ENCODE assay signal across 19 cellular contexts in the genomic region with DNA sequence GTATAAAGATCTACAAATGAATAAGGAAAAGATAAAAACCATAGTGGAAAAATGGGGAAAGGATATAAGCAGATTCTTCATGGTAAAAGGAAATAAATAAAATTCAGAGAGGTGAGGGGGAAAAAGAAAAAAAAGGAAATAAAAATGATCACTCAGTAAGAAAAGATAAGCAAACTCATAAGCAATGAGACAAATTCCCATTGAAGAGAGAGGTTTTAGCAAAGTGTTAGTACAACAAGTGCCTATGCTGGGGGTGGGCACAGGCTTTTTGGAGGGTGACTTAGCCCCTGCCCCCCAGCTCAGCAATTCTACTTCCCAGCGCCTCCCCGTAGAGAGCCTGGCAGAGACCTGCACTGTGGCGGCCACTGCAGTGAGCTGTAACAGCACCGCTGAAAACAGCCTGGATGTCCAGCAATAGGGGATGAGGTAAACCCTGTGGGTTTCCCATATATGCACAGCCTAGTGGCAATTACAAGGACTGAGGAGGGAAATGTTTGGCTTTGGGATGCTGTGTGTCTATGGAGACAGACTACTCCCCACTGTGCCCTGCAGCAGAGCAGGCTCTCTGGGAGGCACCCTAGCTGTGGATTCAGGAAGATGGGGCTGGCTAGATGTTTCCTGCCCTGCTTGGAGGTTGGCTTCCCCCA. TPM values are rescaled to one million over a fixed set of nuclear protein-coding genes. Genes with fewer than 3 reads are reported as not detected.
A peak's percentile ranks its signal among the peaks of the same experiment; 100 is the strongest.
DNase-seq lines count a peak whose midpoint lies in the region; ATAC-seq, FAIRE-seq and TF ChIP-seq lines count a peak whose summit lies in the region.
"Had no signal": no experiment of that assay in that cellular context is flagged by ENCODE, and none has a peak within 500 bp of the region (broad histone marks: within the 10 kb centered on the region; RNA-seq: fewer than 3 reads in every experiment).

No MANE protein-coding gene starts in this region.

- peaks cover 16 to 23% (median 19%) of the 10 kb centered on the region in 4 donors for H3K4me1 Mint-ChIP-seq in naive thymus-derived CD8-positive, alpha-beta T cell

- no peak overlapping the region for H3K9ac ChIP-seq in kidney (ENCODE audit: low read length in 2 of 2)

- H3K36me3 ChIP-seq in H7 (replicated peaks; ENCODE audit: control insufficient read depth, insufficient read depth, low read length) (no peaks in the 10 kb centered on the region), kidney (ENCODE audit: control insufficient read depth in 1 of 2, insufficient read depth in 2 of 2, low read length in 2 of 2) (no peaks in the 10 kb centered on the region), uterus (no peaks in the 10 kb centered on the region)
- H3K36me3 ChIP-seq: gastroesophageal sphincter, right atrium auricular region, thoracic aorta had no signal

- TF ChIP-seq POLR2A in uterus (IDR thresholded peaks at IDR 0.05) = no peak

- no peak overlapping the region for H3K27ac ChIP-seq in kidney (ENCODE audit: low read depth in 2 of 2, low read length in 2 of 2)
- no peak overlapping the region for H3K27ac ChIP-seq in uterus
- H3K27ac ChIP-seq: gastroesophageal sphincter, right atrium auricular region, thoracic aorta had no signal

- H3K36me3 Mint-ChIP-seq in naive thymus-derived CD8-positive, alpha-beta T cell = no peaks in the 10 kb centered on the region

- H3K4me1 ChIP-seq in kidney (ENCODE audit: control insufficient read depth in 1 of 2, insufficient read depth in 1 of 2, low read depth in 1 of 2, low read length in 2 of 2) = peaks cover 0 to 8% of the 10 kb centered on the region in 2 donors
- H3K4me1 ChIP-seq in uterus = no peaks in the 10 kb centered on the region

- H3K27me3 ChIP-seq in H7 (ENCODE audit: control insufficient read depth, insufficient read depth, low read length) = no peaks in the 10 kb centered on the region
- H3K27me3 ChIP-seq in uterus = no peaks in the 10 kb centered on the region
- H3K27me3 ChIP-seq: gastroesophageal sphincter, right atrium auricular region had no signal

- DNase-seq in D341Med (ENCODE audit: low spot score) (peak; percentile 24), H7 (peak; percentile 39), astrocyte of the spinal cord (ENCODE audit: low read depth, low spot score) (peak; percentile 20), kidney (no peak), DMS153 treated with DMSO at 0.1 percent for 48 hours (lab: John Stamatoyannopoulos, UW; ENCODE audit: unreplicated experiment) (no peak), uterus (no peak)
- DNase-seq in naive thymus-derived CD8-positive, alpha-beta T cell = no peak
- DNase-seq: activated CD4-positive, alpha-beta T cell treated with anti-CD3 and anti-CD28 coated beads for 1 hour; activated naive CD8-positive, alpha-beta T cell treated with anti-CD3 and anti-CD28 coated beads, Interleukin-2, amount 50 U/mL, for 24 hours; activated T-cell treated with anti-CD3 and anti-CD28 coated beads for 4 hours; cerebellar nuclear complex; Right ventricle myocardium superior; stimulated activated CD4-positive, alpha-beta T cell treated with anti-CD3 and anti-CD28 coated beads, Interleukin-1b, Interleukin-23, amount 100 ng/mL, for 48 hours had no signal

- no peak for FAIRE-seq in kidney (lab: Jason Lieb, UNC)
- FAIRE-seq: endothelial cell of umbilical vein, GM12892 had no signal

- peak; percentile 14 for TF ChIP-seq CTCF in astrocyte of the spinal cord (IDR thresholded peaks at IDR 0.05; ENCODE audit: low read depth, low read length)
- TF ChIP-seq CTCF in kidney (IDR thresholded peaks at IDR 0.05; ENCODE audit: borderline replicate concordance, extremely low read depth, insufficient read depth) = no peak
- TF ChIP-seq CTCF in uterus (IDR thresholded peaks at IDR 0.05) = no peak

- in situ Hi-C loops in astrocyte of the spinal cord (cut with HindIII; ENCODE audit: low sequenced_read_pairs) = no loop called here

- H3K9me3 Mint-ChIP-seq in naive thymus-derived CD8-positive, alpha-beta T cell = no peaks in the 10 kb centered on the region
- H3K9me3 Mint-ChIP-seq: activated naive CD8-positive, alpha-beta T cell treated with anti-CD3 and anti-CD28 coated beads, Interleukin-2, amount 50 U/mL, for 24 hours; H9 had no signal

- H3K4me3 ChIP-seq in H7 (ENCODE audit: insufficient read depth, low read depth, low read length) (no peak overlapping the region), astrocyte of the spinal cord (ENCODE audit: low read depth, low read length) (no peak overlapping the region), kidney (ENCODE audit: low read length in 2 of 2) (no peak overlapping the region), uterus (no peak overlapping the region)
- H3K4me3 ChIP-seq: gastroesophageal sphincter, right atrium auricular region, thoracic aorta had no signal

- no peak for ATAC-seq in naive thymus-derived CD8-positive, alpha-beta T cell
- ATAC-seq: activated naive CD8-positive, alpha-beta T cell treated with anti-CD3 and anti-CD28 coated beads, Interleukin-2, amount 50 U/mL, for 24 hours; gastroesophageal sphincter had no signal

- peak overlapping the region in 6 of 10 donors; percentile 3 to 52 (median 40) for H3K27ac Mint-ChIP-seq in naive thymus-derived CD8-positive, alpha-beta T cell
- H3K27ac Mint-ChIP-seq: activated naive CD8-positive, alpha-beta T cell treated with anti-CD3 and anti-CD28 coated beads, Interleukin-2, amount 50 U/mL, for 24 hours; H9 had no signal

- H3K4me3 Mint-ChIP-seq in naive thymus-derived CD8-positive, alpha-beta T cell = no peak overlapping the region
- H3K4me3 Mint-ChIP-seq: activated naive CD8-positive, alpha-beta T cell treated with anti-CD3 and anti-CD28 coated beads, Interleukin-2, amount 50 U/mL, for 24 hours; H9 had no signal

- POLR2A ChIA-PET in naive thymus-derived CD8-positive, alpha-beta T cell (lab: Charles Lee) = no interaction called here

- H3K27me3 Mint-ChIP-seq in naive thymus-derived CD8-positive, alpha-beta T cell = peaks cover 0 to 3% (median under 1%) of the 10 kb centered on the region in 5 donors
- H3K27me3 Mint-ChIP-seq: activated naive CD8-positive, alpha-beta T cell treated with anti-CD3 and anti-CD28 coated beads, Interleukin-2, amount 50 U/mL, for 24 hours had no signal

- intact Hi-C loops in kidney (cut with DNase I) = no loop called here
- intact Hi-C loops in uterus (cut with DNase I; ENCODE audit: low total_unique reads) = loop anchor here (2.0 kb wide), 1 partner anchor 45 kb away; no protein-coding TSS in a partner anchor

- H3K9me3 ChIP-seq in kidney (ENCODE audit: control insufficient read depth in 1 of 2, low read length in 2 of 2) = no peaks in the 10 kb centered on the region
- H3K9me3 ChIP-seq in uterus = no peaks in the 10 kb centered on the region
- H3K9me3 ChIP-seq: gastroesophageal sphincter, right atrium auricular region, thoracic aorta had no signal

RNA-seq across cellular contexts. Expression of a gene that starts 23.7 kb away (rescaled TPM):
- total RNA-seq in H7 (2014; rRNA removed; shearing (Covaris generic)) = 12.9 and 22.2 TPM in 2 replicates
- total RNA-seq in naive thymus-derived CD8-positive, alpha-beta T cell = 10 to 100 TPM; 35.2 to 35.5 TPM
- polyA plus RNA-seq in naive thymus-derived CD8-positive, alpha-beta T cell = 10 to 100 TPM; 13.4 to 29.7 (median 18.1) TPM
- total RNA-seq in kidney (16.0 TPM), uterus (10 to 100 TPM in 3 of 4 donors, 1 to 10 TPM in 1; 3.3 to 37.9 (median 15.1) TPM)
- polyA plus RNA-seq in kidney (ENCODE audit: insufficient read depth, low read depth, low replicate concordance) = 3.4 TPM

Comparison
In these comparisons a context has a peak if more than half of its experiments do, and no peak if none do; other contexts are left out.
1. DNase-seq: peak in D341Med (single experiment), H7 (single experiment) and astrocyte of the spinal cord (single experiment); none in naive thymus-derived CD8-positive, alpha-beta T cell (0 of 10), kidney (single experiment), DMS153 treated with DMSO at 0.1 percent for 48 hours (single experiment) and uterus (0 of 2).